In the genomic region with DNA sequence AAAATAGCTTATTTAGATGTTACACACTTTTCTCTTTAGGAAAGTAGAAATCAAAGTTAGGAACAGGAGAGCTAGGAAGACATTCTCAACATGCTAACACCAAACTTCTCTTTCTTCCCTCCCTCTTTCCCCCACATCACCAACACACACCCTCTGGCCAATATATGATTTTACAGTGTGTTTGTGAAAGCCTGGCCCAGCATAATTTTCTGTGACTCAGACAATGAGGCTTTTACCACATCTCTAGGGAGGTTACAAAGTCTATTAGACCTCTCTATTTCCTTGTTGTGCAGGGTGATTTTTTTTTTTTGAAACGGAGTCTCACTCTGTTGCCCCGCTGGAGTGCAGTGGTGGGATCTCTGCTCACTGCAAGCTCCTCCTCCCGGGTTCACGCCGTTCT, we compare ENCODE assay signal across 18 cellular contexts.
DNase-seq lines count a peak whose midpoint lies in the region; TF ChIP-seq lines count a peak whose summit lies in the region.
"Had no signal": no experiment of that assay in that cellular context is flagged by ENCODE, and none has a peak within 500 bp of the region (broad histone marks: within the 10 kb centered on the region; RNA-seq: fewer than 3 reads in every experiment).

No MANE protein-coding gene starts in this region.

- DNase-seq in LHCN-M2 (ENCODE audit: low read depth) (peak; percentile 17), astrocyte of the cerebellum (ENCODE audit: low read depth) (peak; percentile 8), kidney glomerular epithelial cell (lab: John Stamatoyannopoulos, UW) (peak; percentile 50), transverse colon (peak; percentile 21), anterior cingulate cortex (lab: John Stamatoyannopoulos, UW) (no peak), NCI-H1436 (lab: John Stamatoyannopoulos, UW) (no peak), GM10248 (ENCODE audit: extremely low spot score) (no peak)
- DNase-seq: activated B cell treated with CpG ODN at 0.5 μM for 24 hours; activated CD4-positive, alpha-beta memory T cell treated with anti-CD3 and anti-CD28 coated beads for 36 hours; activated effector memory CD4-positive, alpha-beta T cell treated with anti-CD3 and anti-CD28 coated beads, Interleukin-2, amount 50 U/mL, for 16 hours; CD4-positive, alpha-beta memory T cell; NCI-H146; NCI-H69; posterior cingulate gyrus; RPMI8226; stimulated activated CD4-positive, alpha-beta T cell treated with anti-CD3 and anti-CD28 coated beads, Interleukin-1b, Interleukin-23, amount 100 ng/mL, for 48 hours had no signal

- no peak for TF ChIP-seq CTCF in astrocyte of the cerebellum (IDR thresholded peaks at IDR 0.05; ENCODE audit: low read depth, low read length, missing control alignments)
- peak in 1 of 5 experiments; percentile 18 for TF ChIP-seq CTCF in transverse colon (IDR thresholded peaks at IDR 0.05)
- no peak for TF ChIP-seq CTCF in GM10248 (IDR thresholded peaks at IDR 0.05; ENCODE audit: control extremely low read depth, extremely low read depth, low read depth, missing control alignments)

- no peak for TF ChIP-seq EP300 in transverse colon (IDR thresholded peaks at IDR 0.05; ENCODE audit: low read depth)

- CTCF ChIA-PET in GM10248 (lab: Yijun Ruan, JAX), result no interaction called here

- H3K4me3 ChIP-seq in astrocyte of the cerebellum (ENCODE audit: low read depth, low read length) (no peak overlapping the region), transverse colon (no peak overlapping the region)
- H3K4me3 ChIP-seq: cardiac muscle cell, suprapubic skin had no signal

- POLR2A ChIA-PET in GM10248 (lab: Yijun Ruan, JAX), result no interaction called here

- in situ Hi-C loops in astrocyte of the cerebellum (cut with HindIII; ENCODE audit: low sequenced_read_pairs), result no loop called here
- in situ Hi-C loops in transverse colon (cut with MboI; ENCODE audit: low pct_ligation_motif_present in 1 of 4, low pct_unique_long_range_greater_than_20kb in 1 of 4, low sequenced_read_pairs in 3 of 4), result no loop called here

- H3K27me3 ChIP-seq in transverse colon, result no peaks in the 10 kb centered on the region
- H3K27me3 ChIP-seq: cardiac muscle cell, suprapubic skin had no signal

- H3K9me3 ChIP-seq in transverse colon, result no peaks in the 10 kb centered on the region
- H3K9me3 ChIP-seq: suprapubic skin had no signal

- H3K27ac ChIP-seq in transverse colon, result peak overlapping the region; percentile 45 to 69 (median 61)
- H3K27ac ChIP-seq: cardiac muscle cell, suprapubic skin had no signal

- TF ChIP-seq POLR2A in transverse colon (IDR thresholded peaks at IDR 0.05), result no peak

- intact Hi-C loops in transverse colon (cut with DNase I; ENCODE audit: low total_unique reads), result no loop called here

- no peaks in the 10 kb centered on the region for H3K36me3 ChIP-seq in transverse colon
- H3K36me3 ChIP-seq: cardiac muscle cell, suprapubic skin had no signal

- peaks cover 7 to 35% (median 21%) of the 10 kb centered on the region in 4 donors for H3K4me1 ChIP-seq in transverse colon
- H3K4me1 ChIP-seq: suprapubic skin had no signal

- 81 to 87% methylated on average over 4 to 5 of the region's 5 CpGs for WGBS in transverse colon (ENCODE audit: low coverage in 1 of 2), 2 donors

Comparison
In these comparisons a context has a peak if more than half of its experiments do, and no peak if none do; other contexts are left out.
1. DNase-seq: peak in LHCN-M2 (single experiment), astrocyte of the cerebellum (single experiment), kidney glomerular epithelial cell (single experiment) and transverse colon (single experiment); none in anterior cingulate cortex (0 of 58), NCI-H1436 (single experiment) and GM10248 (single experiment).